Comparison of ENCODE assay signal across 8 cellular contexts in the genomic region with DNA sequence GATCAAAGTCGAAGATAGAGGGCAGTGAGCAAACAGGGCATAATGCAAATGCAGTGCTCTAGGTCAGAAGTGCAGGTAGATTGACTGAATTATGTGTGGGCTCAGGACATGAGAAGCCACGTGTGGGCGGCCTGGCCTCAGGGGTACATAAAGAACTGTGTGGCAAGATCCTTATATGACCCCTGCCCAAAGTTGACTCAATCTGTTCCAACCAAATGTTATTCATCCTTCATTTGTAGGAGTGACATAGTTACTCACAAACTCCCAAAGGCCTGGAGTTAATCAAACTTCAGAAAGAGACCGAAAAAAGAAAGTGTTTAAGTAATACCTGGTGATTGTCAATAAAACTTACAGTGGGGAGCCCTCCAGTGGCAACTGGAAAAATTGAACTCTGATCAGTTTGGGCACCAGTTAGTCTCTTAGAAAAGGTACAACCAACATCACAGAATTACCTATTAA.
DNase-seq lines count a peak whose midpoint lies in the region; ATAC-seq and TF ChIP-seq lines count a peak whose summit lies in the region.

No MANE protein-coding gene starts in this region.

- H3K9me3 Mint-ChIP-seq in glutamatergic neuron (ENCODE audit: unreplicated experiment): peaks cover 2% of the 10 kb centered on the region
- H3K9me3 Mint-ChIP-seq in CD8-positive, alpha-beta memory T cell: no peaks in the 10 kb centered on the region

- H3K27ac ChIP-seq in C4-2B (no peak overlapping the region), subcutaneous abdominal adipose tissue (ENCODE audit: low read depth, low read length) (peak overlapping the region; percentile 40)
- H3K27ac ChIP-seq in CD8-positive, alpha-beta memory T cell (ENCODE audit: low read depth, low read length): no peak overlapping the region

- H3K4me1 Mint-ChIP-seq in glutamatergic neuron (ENCODE audit: low read depth, unreplicated experiment): no peaks in the 10 kb centered on the region
- no peaks in the 10 kb centered on the region for H3K4me1 Mint-ChIP-seq in CD8-positive, alpha-beta memory T cell

- TF ChIP-seq CTCF in C4-2B (conservative IDR thresholded peaks at IDR 0.05) (peak; percentile 64), glutamatergic neuron (IDR thresholded peaks at IDR 0.05; ENCODE audit: partially characterized antibody, unreplicated experiment) (peak; percentile 54)

- ATAC-seq in GM18868 (IDR thresholded peaks at IDR 0.05; ENCODE audit: unreplicated experiment): peak; percentile 58

- H3K36me3 Mint-ChIP-seq in glutamatergic neuron (ENCODE audit: unreplicated experiment): no peaks in the 10 kb centered on the region
- no peaks in the 10 kb centered on the region for H3K36me3 Mint-ChIP-seq in CD8-positive, alpha-beta memory T cell

- no peaks in the 10 kb centered on the region for H3K36me3 ChIP-seq in subcutaneous abdominal adipose tissue (ENCODE audit: control insufficient read depth in 5 of 5, insufficient read depth in 5 of 5, low read length in 5 of 5)
- no peaks in the 10 kb centered on the region for H3K36me3 ChIP-seq in CD8-positive, alpha-beta memory T cell (ENCODE audit: insufficient read depth, low read length)

- POLR2A ChIA-PET in CD8-positive, alpha-beta memory T cell (lab: Charles Lee): no interaction called here

- no peaks in the 10 kb centered on the region for H3K27me3 ChIP-seq in subcutaneous abdominal adipose tissue (ENCODE audit: control insufficient read depth in 5 of 5, insufficient read depth in 4 of 5, low read length in 5 of 5)
- H3K27me3 ChIP-seq in CD8-positive, alpha-beta memory T cell (ENCODE audit: insufficient read depth, low read length, poor library complexity, severe bottlenecking): no peaks in the 10 kb centered on the region

- no peak overlapping the region for H3K4me3 Mint-ChIP-seq in glutamatergic neuron (ENCODE audit: unreplicated experiment)
- no peak overlapping the region for H3K4me3 Mint-ChIP-seq in CD8-positive, alpha-beta memory T cell

- no peak overlapping the region for H3K9ac ChIP-seq in subcutaneous abdominal adipose tissue (ENCODE audit: low read length in 5 of 5)

- H3K4me1 ChIP-seq in subcutaneous abdominal adipose tissue (ENCODE audit: control insufficient read depth in 5 of 5, insufficient read depth in 5 of 5, low read length in 5 of 5): peaks cover 0 to 35% (median 17%) of the 10 kb centered on the region in 5 donors
- no peaks in the 10 kb centered on the region for H3K4me1 ChIP-seq in CD8-positive, alpha-beta memory T cell (ENCODE audit: insufficient read depth, low read length)

- DNase-seq in SK-MEL-5 (ENCODE audit: low read depth, low spot score) (peak; percentile 66), glutamatergic neuron (no peak), cerebellar nuclear complex (lab: John Stamatoyannopoulos, UW) (no peak), mesenteric fat pad (ENCODE audit: low spot score) (no peak)
- no peak for DNase-seq in CD8-positive, alpha-beta memory T cell

- no peaks in the 10 kb centered on the region for H3K27me3 Mint-ChIP-seq in glutamatergic neuron (ENCODE audit: unreplicated experiment)
- H3K27me3 Mint-ChIP-seq in CD8-positive, alpha-beta memory T cell: peaks cover 1 to 26% of the 10 kb centered on the region in 2 donors

- H3K4me3 ChIP-seq in subcutaneous abdominal adipose tissue (ENCODE audit: low read depth in 1 of 5, low read length in 5 of 5): no peak overlapping the region
- H3K4me3 ChIP-seq in CD8-positive, alpha-beta memory T cell (ENCODE audit: low read length): no peak overlapping the region

- H3K27ac Mint-ChIP-seq in glutamatergic neuron (ENCODE audit: unreplicated experiment): no peak overlapping the region
- H3K27ac Mint-ChIP-seq in CD8-positive, alpha-beta memory T cell: no peak overlapping the region

- CTCF ChIA-PET in CD8-positive, alpha-beta memory T cell (lab: Charles Lee): no interaction called here

- H3K9me3 ChIP-seq in subcutaneous abdominal adipose tissue (ENCODE audit: control insufficient read depth in 5 of 5, low read length in 5 of 5): no peaks in the 10 kb centered on the region
- H3K9me3 ChIP-seq in CD8-positive, alpha-beta memory T cell (ENCODE audit: low read length): no peaks in the 10 kb centered on the region

- in situ Hi-C loops in SK-MEL-5 (cut with HindIII; ENCODE audit: low pct_unique_long_range_greater_than_20kb, low sequenced_read_pairs): no loop called here
